ENCODE assay signal across 8 cellular contexts in the genomic region with DNA sequence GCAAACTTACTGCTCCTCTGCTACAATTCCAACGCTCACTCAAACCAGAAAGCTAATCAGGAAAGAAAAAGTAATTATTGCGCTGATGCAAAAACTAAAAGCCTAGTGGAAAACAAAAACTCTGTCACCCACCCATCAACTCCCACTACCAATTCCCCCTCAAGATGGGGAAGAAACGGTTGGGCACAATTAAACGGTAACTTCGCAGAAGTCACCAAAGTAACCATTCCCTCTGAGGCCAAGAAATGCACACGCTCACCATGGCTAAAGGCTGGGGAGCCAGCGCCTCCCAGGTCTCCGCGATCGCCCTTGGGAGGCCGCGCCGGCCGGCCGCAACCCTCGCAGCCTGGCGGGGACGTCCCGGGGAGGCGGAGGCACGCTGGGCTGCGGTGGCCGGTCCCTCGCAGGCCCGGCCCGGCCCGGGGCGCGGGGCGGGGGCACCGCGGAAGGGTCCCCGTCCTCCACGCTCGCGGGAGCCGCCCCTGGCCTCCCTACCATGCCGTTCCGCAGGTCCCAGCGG. TPM values are rescaled to one million over a fixed set of nuclear protein-coding genes. Genes with fewer than 3 reads are reported as not detected.
DNase-seq lines count a peak whose midpoint lies in the region; ATAC-seq and TF ChIP-seq lines count a peak whose summit lies in the region.

No MANE protein-coding gene starts in this region.

- ATAC-seq in GM19372 (IDR thresholded peaks at IDR 0.05; ENCODE audit: low read depth, unreplicated experiment) (peak; percentile 32), HG03460 (IDR thresholded peaks at IDR 0.05; ENCODE audit: unreplicated experiment) (peak; percentile 30), WTC11 (no peak), gastroesophageal sphincter (peak; percentile 42)

- H3K4me2 ChIP-seq in neuronal stem cell (ENCODE audit: insufficient read depth, low read length, poor library complexity, severe bottlenecking) = peak overlapping the region; percentile 33

- peak overlapping the region; percentile 93 to 100 (median 96) for H3K27ac Mint-ChIP-seq in CD4-positive, alpha-beta memory T cell
- peak overlapping the region; percentile 98 for H3K27ac Mint-ChIP-seq in WTC11

- peaks cover 11% of the 10 kb centered on the region for H3K36me3 ChIP-seq in CD4-positive, alpha-beta memory T cell (ENCODE audit: insufficient read depth, low read length)
- peaks cover 0 to 13% of the 10 kb centered on the region in 2 donors for H3K36me3 ChIP-seq in gastroesophageal sphincter
- H3K36me3 ChIP-seq in neuronal stem cell (replicated peaks in 1 of 2; ENCODE audit: control insufficient read depth in 2 of 2, insufficient read depth in 2 of 2, low read length in 2 of 2) = peaks cover 0 to 35% of the 10 kb centered on the region in 2 donors

- peak overlapping the region; percentile 84 for H2AFZ ChIP-seq in neuronal stem cell (ENCODE audit: low read length)

- H2BK15ac ChIP-seq in neuronal stem cell (ENCODE audit: low read length) = peak overlapping the region; percentile 85

- peak overlapping the region; percentile 98 for H2AK5ac ChIP-seq in neuronal stem cell (ENCODE audit: low read depth, low read length)

- H3K79me1 ChIP-seq in neuronal stem cell (ENCODE audit: low read depth, low read length) = no peaks in the 10 kb centered on the region

- DNase-seq in CD4-positive, alpha-beta memory T cell = no peak
- DNase-seq in WTC11 (ENCODE audit: low spot score) = no peak
- DNase-seq in neuronal stem cell (ENCODE audit: low spot score) = no peak
- no peak for DNase-seq in activated gamma-delta T cell treated with Interleukin-2 at 50 U/mL for 16 hours
- no peak for DNase-seq in ecto neural progenitor cell (ENCODE audit: low spot score)

- H3K18ac ChIP-seq in neuronal stem cell (ENCODE audit: low read length) = peak overlapping the region; percentile 100

- peak overlapping the region; percentile 98 for H3K27ac ChIP-seq in CD4-positive, alpha-beta memory T cell (ENCODE audit: low read depth, low read length)
- H3K27ac ChIP-seq in gastroesophageal sphincter = peak overlapping the region; percentile 87 to 100 (median 96)
- H3K27ac ChIP-seq in neuronal stem cell (replicated peaks; ENCODE audit: low read length) = peak overlapping the region; percentile 97

- CTCF ChIA-PET in CD4-positive, alpha-beta memory T cell (lab: Charles Lee; ENCODE audit: partially characterized antibody) = interaction anchor here (0.7 kb wide), 1 partner anchor 560 kb away, joined by 3 read pairs; no protein-coding TSS in a partner anchor
- CTCF ChIA-PET in WTC11 (lab: Charles Lee) = no interaction called here

- intact Hi-C loops in CD4-positive, alpha-beta memory T cell (cut with micrococcal nuclease) = loop anchor here (1.0 to 5.0 kb wide), 5 partner anchors 54 to 724 kb away; a partner anchor contains a TSS

- no peak overlapping the region for H4K91ac ChIP-seq in neuronal stem cell (ENCODE audit: low read depth, low read length, poor library complexity)

- H3K36me3 Mint-ChIP-seq in CD4-positive, alpha-beta memory T cell = peaks cover 4 to 29% of the 10 kb centered on the region in 2 donors
- peaks cover 25% of the 10 kb centered on the region for H3K36me3 Mint-ChIP-seq in WTC11

- H2BK5ac ChIP-seq in neuronal stem cell (ENCODE audit: low read length) = peak overlapping the region; percentile 98

- peak overlapping the region; percentile 95 for H3K9ac ChIP-seq in neuronal stem cell (ENCODE audit: low read depth, low read length, poor library complexity)

- no peak for TF ChIP-seq EP300 in gastroesophageal sphincter (IDR thresholded peaks at IDR 0.05)

- peaks cover 0 to 2% (median 0%) of the 10 kb centered on the region in 8 donors for H3K9me3 Mint-ChIP-seq in CD4-positive, alpha-beta memory T cell
- no peaks in the 10 kb centered on the region for H3K9me3 Mint-ChIP-seq in WTC11

- H4K8ac ChIP-seq in neuronal stem cell (ENCODE audit: low read depth, low read length) = peak overlapping the region; percentile 17

- peak overlapping the region; percentile 41 for H2BK12ac ChIP-seq in neuronal stem cell (ENCODE audit: low read length)

- H3K4me3 ChIP-seq in CD4-positive, alpha-beta memory T cell (ENCODE audit: low read length in 2 of 2) = peak overlapping the region; percentile 51 to 97
- H3K4me3 ChIP-seq in gastroesophageal sphincter (peak overlapping the region; percentile 61 to 70), neuronal stem cell (ENCODE audit: low read length in 2 of 2) (peak overlapping the region; percentile 92 to 98)

- H3K14ac ChIP-seq in neuronal stem cell (ENCODE audit: low read length) = peak overlapping the region; percentile 89

- peak overlapping the region; percentile 76 for H3K4ac ChIP-seq in neuronal stem cell (ENCODE audit: low read length)

- peak overlapping the region; percentile 92 to 100 (median 96) for H3K4me3 Mint-ChIP-seq in CD4-positive, alpha-beta memory T cell
- peak overlapping the region; percentile 97 for H3K4me3 Mint-ChIP-seq in WTC11

- H3K4me1 ChIP-seq in CD4-positive, alpha-beta memory T cell (ENCODE audit: insufficient read depth, low read length) = peaks cover 31% of the 10 kb centered on the region
- H3K4me1 ChIP-seq in gastroesophageal sphincter (peaks cover 5 to 42% (median 10%) of the 10 kb centered on the region in 3 donors), neuronal stem cell (ENCODE audit: control insufficient read depth in 2 of 2, insufficient read depth in 1 of 2, low read depth in 1 of 2, low read length in 2 of 2) (peaks cover 0 to 8% of the 10 kb centered on the region in 2 donors)

- POLR2A ChIA-PET in CD4-positive, alpha-beta memory T cell (lab: Charles Lee; ENCODE audit: partially characterized antibody) = interaction anchor here (0.6 to 2.8 kb wide), 5 partner anchors 8 to 162 kb away, joined by 3 to 19 read pairs (median 6); a partner anchor contains a TSS
- POLR2A ChIA-PET in WTC11 (lab: Charles Lee) = no interaction called here

- peaks cover 9 to 35% (median 19%) of the 10 kb centered on the region in 4 donors for H3K4me1 Mint-ChIP-seq in CD4-positive, alpha-beta memory T cell
- H3K4me1 Mint-ChIP-seq in WTC11 = peaks cover 34% of the 10 kb centered on the region

- TF ChIP-seq CTCF in WTC11 (IDR thresholded peaks at IDR 0.05) (no peak), gastroesophageal sphincter (IDR thresholded peaks at IDR 0.05) (no peak)

- TF ChIP-seq POLR2A in gastroesophageal sphincter (IDR thresholded peaks at IDR 0.05) = no peak

- no peaks in the 10 kb centered on the region for H3K27me3 ChIP-seq in CD4-positive, alpha-beta memory T cell (ENCODE audit: insufficient read depth, low read length)
- H3K27me3 ChIP-seq in gastroesophageal sphincter (no peaks in the 10 kb centered on the region), neuronal stem cell (ENCODE audit: control insufficient read depth in 3 of 3, insufficient read depth in 3 of 3, low read depth in 1 of 3, low read length in 3 of 3) (no peaks in the 10 kb centered on the region)

- H2BK120ac ChIP-seq in neuronal stem cell (ENCODE audit: low read depth, low read length) = peak overlapping the region; percentile 96

- 0 to 3% methylated on average over 5 of the region's 40 CpGs for WGBS in gastroesophageal sphincter (ENCODE audit: low coverage in 1 of 2), 2 donors
- no CpG with 5 or more reads among the region's 40 CpGs for WGBS in neuronal stem cell (ENCODE audit: extremely low coverage in 2 of 2, insufficient read length in 2 of 2, insufficient replicate concordance in 1 of 2), 2 donors

- H3K9me3 ChIP-seq in CD4-positive, alpha-beta memory T cell (ENCODE audit: control insufficient read depth in 1 of 2, low read length in 2 of 2) = no peaks in the 10 kb centered on the region
- H3K9me3 ChIP-seq in gastroesophageal sphincter = no peaks in the 10 kb centered on the region
- no peaks in the 10 kb centered on the region for H3K9me3 ChIP-seq in neuronal stem cell (replicated peaks in 1 of 2; ENCODE audit: control insufficient read depth in 2 of 2, insufficient read depth in 1 of 2, low read depth in 1 of 2, low read length in 2 of 2)

- H3K23ac ChIP-seq in neuronal stem cell (ENCODE audit: low read depth, low read length, poor library complexity) = peak overlapping the region; percentile 100

- H3K27me3 Mint-ChIP-seq in CD4-positive, alpha-beta memory T cell = no peaks in the 10 kb centered on the region
- H3K27me3 Mint-ChIP-seq in WTC11 (ENCODE audit: low read depth) = no peaks in the 10 kb centered on the region

TF ChIP-seq in WTC11, 78 proteins besides CTCF, POLR2A, EP300 and RAD21 (continues in another document):
- TF ChIP-seq ZNF671 (CRISPR knock-in tag; IDR thresholded peaks at IDR 0.05) (no peak), JUN (CRISPR knock-in tag; IDR thresholded peaks at IDR 0.05) (no peak), OVOL2 (CRISPR knock-in tag; IDR thresholded peaks at IDR 0.05; ENCODE audit: borderline replicate concordance) (no peak)
- TF ChIP-seq, protein P1, sequence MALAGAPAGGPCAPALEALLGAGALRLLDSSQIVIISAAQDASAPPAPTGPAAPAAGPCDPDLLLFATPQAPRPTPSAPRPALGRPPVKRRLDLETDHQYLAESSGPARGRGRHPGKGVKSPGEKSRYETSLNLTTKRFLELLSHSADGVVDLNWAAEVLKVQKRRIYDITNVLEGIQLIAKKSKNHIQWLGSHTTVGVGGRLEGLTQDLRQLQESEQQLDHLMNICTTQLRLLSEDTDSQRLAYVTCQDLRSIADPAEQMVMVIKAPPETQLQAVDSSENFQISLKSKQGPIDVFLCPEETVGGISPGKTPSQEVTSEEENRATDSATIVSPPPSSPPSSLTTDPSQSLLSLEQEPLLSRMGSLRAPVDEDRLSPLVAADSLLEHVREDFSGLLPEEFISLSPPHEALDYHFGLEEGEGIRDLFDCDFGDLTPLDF (CRISPR knock-in tag; IDR thresholded peaks at IDR 0.05) = no peak
- TF ChIP-seq, protein P2, sequence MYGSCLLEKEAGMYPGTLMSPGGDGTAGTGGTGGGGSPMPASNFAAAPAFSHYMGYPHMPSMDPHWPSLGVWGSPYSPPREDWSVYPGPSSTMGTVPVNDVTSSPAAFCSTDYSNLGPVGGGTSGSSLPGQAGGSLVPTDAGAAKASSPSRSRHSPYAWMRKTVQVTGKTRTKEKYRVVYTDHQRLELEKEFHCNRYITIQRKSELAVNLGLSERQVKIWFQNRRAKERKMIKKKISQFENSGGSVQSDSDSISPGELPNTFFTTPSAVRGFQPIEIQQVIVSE (CRISPR knock-in tag; IDR thresholded peaks at IDR 0.05; ENCODE audit: borderline replicate concordance) = no peak

RNA-seq across cellular contexts. Expression of a gene that starts 0.6 kb away (rescaled TPM):
- total RNA-seq in CD4-positive, alpha-beta memory T cell = 100 to 1,000 TPM; 149 to 153 TPM
- 10 to 100 TPM; 22.8 to 92.1 TPM for polyA plus RNA-seq in CD4-positive, alpha-beta memory T cell
- total RNA-seq in WTC11 (2021) (106 to 126 TPM (median 107 TPM) in 3 replicates), gastroesophageal sphincter (100 to 1,000 TPM in 1 of 4 donors, 10 to 100 TPM in 3; 79.2 to 120 (median 84.4) TPM)
- 69.6 TPM for polyA plus RNA-seq in neuronal stem cell (2013, experiment 1 of 2)
- 71.1 TPM for polyA plus RNA-seq in neuronal stem cell (2013, experiment 2 of 2)

RNA-seq across cellular contexts. Expression of a gene that starts 54.6 kb away (rescaled TPM):
- 10 to 100 TPM; 54.9 to 60.9 TPM for total RNA-seq in CD4-positive, alpha-beta memory T cell
- 10 to 100 TPM; 11.1 to 22.2 TPM for polyA plus RNA-seq in CD4-positive, alpha-beta memory T cell
- total RNA-seq in WTC11 (2021) (22.4 to 22.6 TPM (median 22.6 TPM) in 3 replicates), gastroesophageal sphincter (10 to 100 TPM; 17.5 to 20.4 (median 18.5) TPM)
- polyA plus RNA-seq in neuronal stem cell (2013, experiment 1 of 2) = 11.6 TPM
- 12.0 TPM for polyA plus RNA-seq in neuronal stem cell (2013, experiment 2 of 2)
